ENCODE assay signal across 1 cellular context in genomic region chr13:20121154-20121515, GRCh38.
TF ChIP-seq lines count a peak whose summit lies in the region.

No MANE protein-coding gene starts in this region.

TF ChIP-seq in GM23338, 12 proteins besides CTCF, POLR2A, EP300 and RAD21 (continued from another document):
- TF ChIP-seq ZNF462 (CRISPR knock-in tag; IDR thresholded peaks at IDR 0.05), result no peak
